In the genomic region with DNA sequence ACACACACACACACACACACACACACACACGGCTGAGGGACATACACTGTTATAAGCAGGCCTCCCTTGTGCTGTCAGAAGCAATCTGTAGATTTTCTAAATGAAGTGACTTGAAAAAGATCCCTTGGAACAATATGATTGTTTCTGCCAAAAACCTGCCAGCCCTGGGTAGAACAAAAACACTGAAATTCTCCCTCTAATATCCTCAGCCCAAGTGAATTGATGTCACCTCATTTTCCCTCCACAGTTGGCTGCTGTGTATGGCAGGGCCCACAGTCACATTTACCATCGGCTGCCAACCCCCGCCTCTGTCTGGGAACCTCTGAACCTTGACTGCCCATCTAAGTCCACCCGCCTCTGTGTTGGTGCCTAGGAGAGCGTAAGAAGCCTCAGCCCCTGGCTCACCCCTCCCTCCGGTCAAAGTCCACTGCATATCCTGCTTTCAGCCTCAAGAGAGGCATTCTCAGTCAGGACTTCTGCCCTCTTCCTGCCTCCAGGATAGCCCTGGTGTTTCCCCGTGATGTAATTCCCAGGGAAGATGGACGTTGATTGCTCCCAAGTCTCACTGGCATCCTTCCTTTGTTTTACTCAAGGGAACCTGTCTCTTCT, we compare ENCODE assay signal across 1 cellular context.
TF ChIP-seq lines count a peak whose summit lies in the region.

No MANE protein-coding gene starts in this region.

TF ChIP-seq in WTC11, 78 proteins besides CTCF, POLR2A, EP300 and RAD21 (continued from another document):
- TF ChIP-seq, protein P1, sequence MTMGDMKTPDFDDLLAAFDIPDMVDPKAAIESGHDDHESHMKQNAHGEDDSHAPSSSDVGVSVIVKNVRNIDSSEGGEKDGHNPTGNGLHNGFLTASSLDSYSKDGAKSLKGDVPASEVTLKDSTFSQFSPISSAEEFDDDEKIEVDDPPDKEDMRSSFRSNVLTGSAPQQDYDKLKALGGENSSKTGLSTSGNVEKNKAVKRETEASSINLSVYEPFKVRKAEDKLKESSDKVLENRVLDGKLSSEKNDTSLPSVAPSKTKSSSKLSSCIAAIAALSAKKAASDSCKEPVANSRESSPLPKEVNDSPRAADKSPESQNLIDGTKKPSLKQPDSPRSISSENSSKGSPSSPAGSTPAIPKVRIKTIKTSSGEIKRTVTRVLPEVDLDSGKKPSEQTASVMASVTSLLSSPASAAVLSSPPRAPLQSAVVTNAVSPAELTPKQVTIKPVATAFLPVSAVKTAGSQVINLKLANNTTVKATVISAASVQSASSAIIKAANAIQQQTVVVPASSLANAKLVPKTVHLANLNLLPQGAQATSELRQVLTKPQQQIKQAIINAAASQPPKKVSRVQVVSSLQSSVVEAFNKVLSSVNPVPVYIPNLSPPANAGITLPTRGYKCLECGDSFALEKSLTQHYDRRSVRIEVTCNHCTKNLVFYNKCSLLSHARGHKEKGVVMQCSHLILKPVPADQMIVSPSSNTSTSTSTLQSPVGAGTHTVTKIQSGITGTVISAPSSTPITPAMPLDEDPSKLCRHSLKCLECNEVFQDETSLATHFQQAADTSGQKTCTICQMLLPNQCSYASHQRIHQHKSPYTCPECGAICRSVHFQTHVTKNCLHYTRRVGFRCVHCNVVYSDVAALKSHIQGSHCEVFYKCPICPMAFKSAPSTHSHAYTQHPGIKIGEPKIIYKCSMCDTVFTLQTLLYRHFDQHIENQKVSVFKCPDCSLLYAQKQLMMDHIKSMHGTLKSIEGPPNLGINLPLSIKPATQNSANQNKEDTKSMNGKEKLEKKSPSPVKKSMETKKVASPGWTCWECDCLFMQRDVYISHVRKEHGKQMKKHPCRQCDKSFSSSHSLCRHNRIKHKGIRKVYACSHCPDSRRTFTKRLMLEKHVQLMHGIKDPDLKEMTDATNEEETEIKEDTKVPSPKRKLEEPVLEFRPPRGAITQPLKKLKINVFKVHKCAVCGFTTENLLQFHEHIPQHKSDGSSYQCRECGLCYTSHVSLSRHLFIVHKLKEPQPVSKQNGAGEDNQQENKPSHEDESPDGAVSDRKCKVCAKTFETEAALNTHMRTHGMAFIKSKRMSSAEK (CRISPR knock-in tag; IDR thresholded peaks at IDR 0.05; ENCODE audit: borderline replicate concordance) = no peak
- TF ChIP-seq TEAD4 (CRISPR knock-in tag; IDR thresholded peaks at IDR 0.05) (no peak), ZNF396 (CRISPR knock-in tag; IDR thresholded peaks at IDR 0.05; ENCODE audit: borderline replicate concordance) (no peak)
- TF ChIP-seq, protein P2, sequence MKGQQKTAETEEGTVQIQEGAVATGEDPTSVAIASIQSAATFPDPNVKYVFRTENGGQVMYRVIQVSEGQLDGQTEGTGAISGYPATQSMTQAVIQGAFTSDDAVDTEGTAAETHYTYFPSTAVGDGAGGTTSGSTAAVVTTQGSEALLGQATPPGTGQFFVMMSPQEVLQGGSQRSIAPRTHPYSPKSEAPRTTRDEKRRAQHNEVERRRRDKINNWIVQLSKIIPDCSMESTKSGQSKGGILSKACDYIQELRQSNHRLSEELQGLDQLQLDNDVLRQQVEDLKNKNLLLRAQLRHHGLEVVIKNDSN (CRISPR knock-in tag; IDR thresholded peaks at IDR 0.05) = no peak
